Comparison of ENCODE assay signal across 8 cellular contexts in genomic region chr17:57597531-57598453, GRCh38.
DNase-seq lines count a peak whose midpoint lies in the region; ATAC-seq and TF ChIP-seq lines count a peak whose summit lies in the region.

No MANE protein-coding gene starts in this region.

- H3K27me3 ChIP-seq in Panc1 (ENCODE audit: control insufficient read depth, insufficient read depth, low read length) (no peaks in the 10 kb centered on the region), brain microvascular endothelial cell (replicated peaks) (no peaks in the 10 kb centered on the region), spleen (replicated peaks in 1 of 7) (no peaks in the 10 kb centered on the region)

- in situ Hi-C loops in KBM-7 (cut with MboI; ENCODE audit: low pct_unique_long_range_greater_than_20kb, low sequenced_read_pairs) (no loop called here), Panc1 (cut with HindIII; ENCODE audit: low pct_unique_long_range_greater_than_20kb, low sequenced_read_pairs) (no loop called here), brain microvascular endothelial cell (cut with HindIII; ENCODE audit: low pct_ligation_motif_present, low sequenced_read_pairs) (no loop called here)

- POLR2A ChIA-PET in Panc1 (lab: Charles Lee) = no interaction called here

- ATAC-seq in Panc1 (peak; percentile 89), GM21717 (IDR thresholded peaks at IDR 0.05; ENCODE audit: unreplicated experiment) (no peak)

- H3K4me1 ChIP-seq in Panc1 (ENCODE audit: control insufficient read depth, insufficient read depth, low read length) (no peaks in the 10 kb centered on the region), spleen (peaks cover 35 to 79% (median 55%) of the 10 kb centered on the region in 6 donors)

- DNase-seq in NCI-H2029 (lab: John Stamatoyannopoulos, UW) (peak; percentile 36), NCI-H2029 treated with DMSO at 0.1 percent for 48 hours (lab: John Stamatoyannopoulos, UW) (no peak), KBM-7 (peak; percentile 75), Panc1 (ENCODE audit: low read depth, low spot score) (peak; percentile 32), brain microvascular endothelial cell (peak; percentile 69), iPS-NIHi7 (ENCODE audit: extremely low spot score) (peak; percentile 78), spleen (no peak)

- no peaks in the 10 kb centered on the region for H3K9me3 ChIP-seq in Panc1 (ENCODE audit: control insufficient read depth, insufficient read depth, low read depth, low read length)
- H3K9me3 ChIP-seq in spleen = peaks cover 0 to 14% (median 10%) of the 10 kb centered on the region in 8 donors

- intact Hi-C loops in Panc1 (cut with micrococcal nuclease; ENCODE audit: unreplicated experiment) = loop anchor here (2.0 to 10.0 kb wide), 4 partner anchors 75 to 517 kb away; no protein-coding TSS in a partner anchor
- intact Hi-C loops in spleen (cut with DNase I; ENCODE audit: low total_unique reads) = loop anchor here (5.0 kb wide), 2 partner anchors 75 to 150 kb away; partner anchors contain the start of gene CCDC182

- no TSS peak for BruUV-seq in Panc1 (replicated peaks; lab: Mats Ljungman, UMichigan)

- no peak for TF ChIP-seq POLR2A in spleen (IDR thresholded peaks at IDR 0.05)

- H3K27ac ChIP-seq in Panc1 (ENCODE audit: low read length) = no peak overlapping the region
- H3K27ac ChIP-seq in brain microvascular endothelial cell = no peak overlapping the region
- peak overlapping the region in 4 of 8 donors; percentile 6 to 70 (median 22) for H3K27ac ChIP-seq in spleen

- TF ChIP-seq CTCF in Panc1 (IDR thresholded peaks at IDR 0.05) (peak; percentile 95), brain microvascular endothelial cell (IDR thresholded peaks at IDR 0.05; ENCODE audit: low read depth, low read length, missing control alignments) (peak; percentile 93), spleen (IDR thresholded peaks at IDR 0.05 in 8 of 11, conservative IDR thresholded peaks at IDR 0.05 in 3 of 11) (peak; percentile 42 to 80 (median 72))

- WGBS in spleen, 5 donors = 57 to 68% (median 66%) methylated on average over 8 of the region's 8 CpGs

- H3K36me3 ChIP-seq in Panc1 (ENCODE audit: control insufficient read depth, insufficient read depth, low read length) (no peaks in the 10 kb centered on the region), brain microvascular endothelial cell (replicated peaks) (no peaks in the 10 kb centered on the region), spleen (peaks cover 0 to 10% (median 0%) of the 10 kb centered on the region in 6 donors)

- H3K4me3 ChIP-seq in Panc1 (ENCODE audit: low read depth in 2 of 2, low read length in 2 of 2) (no peak overlapping the region), brain microvascular endothelial cell (ENCODE audit: low read depth, low read length) (no peak overlapping the region), spleen (no peak overlapping the region)

- CTCF ChIA-PET in Panc1 (lab: Charles Lee) = interaction anchor here (0.7 to 2.8 kb wide), 8 partner anchors 9 to 355 kb away, joined by 3 to 20 read pairs (median 4); no protein-coding TSS in a partner anchor

Comparison
In these comparisons a context has a peak if more than half of its experiments do, and no peak if none do; other contexts are left out.
1. DNase-seq: peak in NCI-H2029 (single experiment), KBM-7 (single experiment), Panc1 (single experiment), brain microvascular endothelial cell (single experiment) and iPS-NIHi7 (single experiment); none in NCI-H2029 treated with DMSO at 0.1 percent for 48 hours (single experiment) and spleen (single experiment).
2. Peak in every context shown above with its lines, with median percentiles within 50 percentile points of each other: CTCF ChIP-seq.